ENCODE assay signal across 20 cellular contexts in genomic region chr3:188472331-188472730, GRCh38.
DNase-seq lines count a peak whose midpoint lies in the region; ATAC-seq and TF ChIP-seq lines count a peak whose summit lies in the region.
"Had no signal": no experiment of that assay in that cellular context is flagged by ENCODE, and none has a peak within 500 bp of the region (broad histone marks: within the 10 kb centered on the region; RNA-seq: fewer than 3 reads in every experiment).

No MANE protein-coding gene starts in this region.

- H3K36me3 ChIP-seq in adrenal gland (replicated peaks in 1 of 2) (no peaks in the 10 kb centered on the region), mesendoderm (ENCODE audit: control insufficient read depth, insufficient read depth, low read length) (no peaks in the 10 kb centered on the region)
- H3K36me3 ChIP-seq: transverse colon had no signal

- H3K9me3 ChIP-seq in adrenal gland (replicated peaks in 1 of 3): no peaks in the 10 kb centered on the region
- no peaks in the 10 kb centered on the region for H3K9me3 ChIP-seq in right cardiac atrium (ENCODE audit: control insufficient read depth, low read length)
- H3K9me3 ChIP-seq: left lung, transverse colon had no signal

- in situ Hi-C loops in G401 (cut with HindIII; ENCODE audit: low sequenced_read_pairs): no loop called here

- no peaks in the 10 kb centered on the region for H3K79me2 ChIP-seq in mesendoderm (ENCODE audit: control insufficient read depth, insufficient read depth, low read length)

- no peak overlapping the region for H3K4ac ChIP-seq in mesendoderm (ENCODE audit: low read depth, low read length)

- 34 to 50% (median 39%) methylated on average over 1 of the region's 1 CpG for WGBS in adrenal gland, 4 donors
- WGBS in right cardiac atrium: 80% methylated on average over 1 of the region's 1 CpG
- WGBS in mesendoderm (ENCODE audit: extremely low coverage, insufficient coverage, low lambda C conversion rate): no CpG with 5 or more reads among the region's 1 CpG

- H3K79me1 ChIP-seq in mesendoderm (ENCODE audit: low read length): peaks cover 2% of the 10 kb centered on the region

- no peak for TF ChIP-seq POLR2A in adrenal gland (IDR thresholded peaks at IDR 0.05)

- peaks cover 27 to 51% of the 10 kb centered on the region in 2 donors for H3K4me1 Mint-ChIP-seq in stimulated activated naive B cell treated with anti-CD40 and anti-IgM and Interleukin-4, amounts not matched to agents 10 μg/mL and 1 μg/mL and 100 μg/mL, for 72 hours

- no peak overlapping the region for H2BK120ac ChIP-seq in mesendoderm (ENCODE audit: low read depth, low read length)

- H4K8ac ChIP-seq in mesendoderm (ENCODE audit: low read depth, low read length): no peak overlapping the region

- peaks cover 0 to 3% of the 10 kb centered on the region in 2 donors for H3K9me3 Mint-ChIP-seq in stimulated activated naive B cell treated with anti-CD40 and anti-IgM and Interleukin-4, amounts not matched to agents 10 μg/mL and 1 μg/mL and 100 μg/mL, for 72 hours
- H3K9me3 Mint-ChIP-seq: activated naive CD4-positive, alpha-beta T cell treated with anti-CD3 and anti-CD28 coated beads, Interleukin-2, amount 50 U/mL, for 72 hours had no signal

- no peak overlapping the region for H2BK5ac ChIP-seq in mesendoderm (ENCODE audit: low read length)

- H2AK5ac ChIP-seq in mesendoderm (ENCODE audit: low read length): no peak overlapping the region

- H3K36me3 Mint-ChIP-seq in stimulated activated naive B cell treated with anti-CD40 and anti-IgM and Interleukin-4, amounts not matched to agents 10 μg/mL and 1 μg/mL and 100 μg/mL, for 72 hours: peaks cover 13 to 28% of the 10 kb centered on the region in 2 donors

- H3K27ac ChIP-seq in adrenal gland (peak overlapping the region in 4 of 5 donors; percentile 61 to 68 (median 63)), right cardiac atrium (ENCODE audit: low read length) (peak overlapping the region; percentile 76), mesendoderm (ENCODE audit: low read depth, low read length) (no peak overlapping the region)
- H3K27ac ChIP-seq: C4-2B, left lung had no signal

- no peak overlapping the region for H3K18ac ChIP-seq in mesendoderm (ENCODE audit: low read length)

- no peak overlapping the region for H3K9ac ChIP-seq in mesendoderm (ENCODE audit: low read length)

- H4K5ac ChIP-seq in mesendoderm (ENCODE audit: low read length): no peak overlapping the region

- H3K4me2 ChIP-seq in mesendoderm (ENCODE audit: low read length): no peak overlapping the region

- no peak overlapping the region for H3K4me3 ChIP-seq in adrenal gland
- no peak overlapping the region for H3K4me3 ChIP-seq in right cardiac atrium (ENCODE audit: low read length)
- H3K4me3 ChIP-seq in mesendoderm (ENCODE audit: low read length): no peak overlapping the region
- H3K4me3 ChIP-seq: left lung, transverse colon had no signal

- TF ChIP-seq CTCF in adrenal gland (IDR thresholded peaks at IDR 0.05): no peak

- intact Hi-C loops in adrenal gland (cut with DNase I): no loop called here
- intact Hi-C loops in right cardiac atrium (cut with DNase I): no loop called here

- H3K4me1 ChIP-seq in adrenal gland (replicated peaks in 1 of 2): peaks cover 19 to 47% of the 10 kb centered on the region in 2 donors
- no peaks in the 10 kb centered on the region for H3K4me1 ChIP-seq in right cardiac atrium (ENCODE audit: control insufficient read depth, insufficient read depth, low read length)
- H3K4me1 ChIP-seq in mesendoderm (ENCODE audit: control insufficient read depth, low read depth, low read length): no peaks in the 10 kb centered on the region

- H3K23ac ChIP-seq in mesendoderm (ENCODE audit: low read length): no peak overlapping the region

- ATAC-seq in right cardiac atrium: no peak
- peak; percentile 23 to 31 for ATAC-seq in stimulated activated naive B cell treated with anti-CD40 and anti-IgM and Interleukin-4, amounts not matched to agents 10 μg/mL and 1 μg/mL and 100 μg/mL, for 72 hours (replicated peaks)
- ATAC-seq: activated naive CD4-positive, alpha-beta T cell treated with anti-CD3 and anti-CD28 coated beads, Interleukin-2, amount 50 U/mL, for 72 hours; HepG2; left lung had no signal

- peak; percentile 27 for DNase-seq in G401 (ENCODE audit: low spot score)
- no peak for DNase-seq in adrenal gland
- no peak for DNase-seq in right cardiac atrium
- no peak for DNase-seq in stimulated activated naive B cell treated with anti-CD40 and anti-IgM and Interleukin-4, amounts not matched to agents 10 μg/mL and 1 μg/mL and 100 μg/mL, for 72 hours
- no peak for DNase-seq in NCI-H1048 (lab: John Stamatoyannopoulos, UW)
- DNase-seq in hippocampal formation (lab: John Stamatoyannopoulos, UW): no peak
- no peak for DNase-seq in mesendoderm
- DNase-seq in NCI-H526 treated with DMSO at 0.1 percent for 48 hours (lab: John Stamatoyannopoulos, UW): no peak
- DNase-seq: activated CD4-positive, alpha-beta T cell treated with anti-CD3 and anti-CD28 coated beads for 48 hours; hypothalamus; left lung; MV-4-11; naive B cell; NK-92 treated with Interleukin-12 subunit alpha and Interleukin-12 subunit beta, amount 100 ng/mL, for 24 hours; stimulated activated CD4-positive, alpha-beta T cell treated with anti-CD3 and anti-CD28 coated beads, Interleukin-1b, Interleukin-23, amount 100 ng/mL, for 48 hours; T1000; transverse colon had no signal

- no peaks in the 10 kb centered on the region for H3K27me3 Mint-ChIP-seq in stimulated activated naive B cell treated with anti-CD40 and anti-IgM and Interleukin-4, amounts not matched to agents 10 μg/mL and 1 μg/mL and 100 μg/mL, for 72 hours
- H3K27me3 Mint-ChIP-seq: naive B cell had no signal

- H3K4me3 Mint-ChIP-seq in stimulated activated naive B cell treated with anti-CD40 and anti-IgM and Interleukin-4, amounts not matched to agents 10 μg/mL and 1 μg/mL and 100 μg/mL, for 72 hours: peak overlapping the region in 1 of 2 donors; percentile 37
- H3K4me3 Mint-ChIP-seq: naive B cell had no signal

- H2BK15ac ChIP-seq in mesendoderm (replicated peaks; ENCODE audit: low read depth): no peak overlapping the region

- peak overlapping the region; percentile 56 for H3K27ac Mint-ChIP-seq in stimulated activated naive B cell treated with anti-CD40 and anti-IgM and Interleukin-4, amounts not matched to agents 10 μg/mL and 1 μg/mL and 100 μg/mL, for 72 hours

- no peaks in the 10 kb centered on the region for H3K27me3 ChIP-seq in adrenal gland
- H3K27me3 ChIP-seq in right cardiac atrium (ENCODE audit: control insufficient read depth, insufficient read depth): no peaks in the 10 kb centered on the region
- no peaks in the 10 kb centered on the region for H3K27me3 ChIP-seq in mesendoderm (ENCODE audit: insufficient read depth, low read length, poor library complexity)
- H3K27me3 ChIP-seq: left lung, transverse colon had no signal

- no peak overlapping the region for H3K56ac ChIP-seq in mesendoderm (ENCODE audit: low read length)

Comparison
In these comparisons a context has a peak if more than half of its experiments do, and no peak if none do; other contexts are left out.
1. ATAC-seq: peak in stimulated activated naive B cell treated with anti-CD40 and anti-IgM and Interleukin-4, amounts not matched to agents 10 μg/mL and 1 μg/mL and 100 μg/mL, for 72 hours (2 of 2); none in right cardiac atrium (0 of 2).